ENCODE assay signal across 26 cellular contexts in the genomic region with DNA sequence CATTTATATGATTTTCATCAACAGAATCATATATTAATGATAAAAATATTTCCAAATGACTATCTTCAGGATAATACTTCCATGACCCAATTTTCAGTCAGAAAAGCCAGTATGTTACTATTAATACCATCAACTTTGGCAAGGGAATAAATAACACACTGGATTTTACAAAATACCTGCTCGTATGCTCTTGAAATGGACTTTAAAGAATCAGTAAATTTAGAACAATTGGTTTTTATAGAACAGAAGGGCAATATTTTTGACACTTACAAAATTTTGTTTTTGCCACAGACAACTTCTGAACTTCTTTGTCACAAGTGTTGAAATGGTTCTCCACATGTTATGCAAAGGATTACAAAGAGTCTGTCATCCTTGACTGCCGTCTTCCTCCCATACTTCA.
"Had no signal": no experiment of that assay in that cellular context is flagged by ENCODE, and none has a peak within 500 bp of the region (broad histone marks: within the 10 kb centered on the region; RNA-seq: fewer than 3 reads in every experiment).

No MANE protein-coding gene starts in this region.

- DNase-seq: colonic mucosa; cortex of kidney; dermis blood vessel endothelial cell; dorsolateral prefrontal cortex; effector CD4-positive, alpha-beta T cell; effector CD8-positive, alpha-beta T cell; effector memory CD4-positive, alpha-beta T cell; effector memory CD8-positive, alpha-beta T cell; endodermal cell; erythroblast; esophagus squamous epithelium; foreskin fibroblast; foreskin keratinocyte; foreskin melanocyte; gastrocnemius medialis; glutamatergic neuron; head of caudate nucleus; heart left ventricle; heart right ventricle; hippocampal formation had no signal

- H3K27ac ChIP-seq: colonic mucosa, coronary artery, epithelial cell of prostate, esophagus muscularis mucosa, esophagus squamous epithelium, foreskin keratinocyte, gastrocnemius medialis, gastroesophageal sphincter, heart left ventricle, heart right ventricle, hepatocyte had no signal

- H2AFZ ChIP-seq: hepatocyte had no signal

- ATAC-seq: effector memory CD8-positive, alpha-beta T cell; esophagus mucosa; foreskin keratinocyte; gastrocnemius medialis; gastroesophageal sphincter; heart left ventricle; heart right ventricle had no signal

- H3K9me3 ChIP-seq: colonic mucosa, esophagus muscularis mucosa, gastrocnemius medialis, gastroesophageal sphincter, heart left ventricle, heart right ventricle had no signal

- H3K4me1 ChIP-seq: colonic mucosa, esophagus muscularis mucosa, esophagus squamous epithelium, gastrocnemius medialis, gastroesophageal sphincter, heart left ventricle, heart right ventricle had no signal

- H3K36me3 ChIP-seq: colonic mucosa, esophagus muscularis mucosa, esophagus squamous epithelium, gastrocnemius medialis, gastroesophageal sphincter, heart left ventricle, heart right ventricle had no signal

- H3K79me2 ChIP-seq: hepatocyte had no signal

- H3K27me3 ChIP-seq: colonic mucosa, dorsolateral prefrontal cortex, esophagus muscularis mucosa, esophagus squamous epithelium, foreskin keratinocyte, gastrocnemius medialis, gastroesophageal sphincter, heart left ventricle, heart right ventricle, hepatocyte had no signal

- H3K4me3 ChIP-seq: colonic mucosa, coronary artery, dorsolateral prefrontal cortex, esophagus muscularis mucosa, esophagus squamous epithelium, gastrocnemius medialis, gastroesophageal sphincter, heart left ventricle, heart right ventricle, hepatocyte had no signal

- H3K4me2 ChIP-seq: hepatocyte had no signal
